In the genomic region with DNA sequence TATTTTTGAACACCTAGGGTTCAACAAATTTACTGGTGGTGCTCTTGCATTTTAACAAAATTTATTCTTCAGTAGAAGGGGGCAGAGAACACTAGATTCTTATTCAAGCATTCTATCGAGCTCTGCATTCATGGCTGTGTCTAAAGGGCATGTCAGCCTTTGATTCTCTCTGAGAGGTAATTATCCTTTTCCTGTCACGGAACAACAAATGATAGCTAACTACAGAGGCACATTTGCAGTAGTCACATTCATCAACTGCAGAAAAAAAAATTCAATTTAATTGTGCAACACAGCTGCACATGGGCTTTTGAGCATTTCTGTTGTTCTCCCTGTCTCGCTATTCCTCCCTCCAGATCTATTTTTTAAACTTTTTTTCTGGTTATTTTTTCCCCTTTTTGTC, we compare ENCODE assay signal across 35 cellular contexts. TPM values are rescaled to one million over a fixed set of nuclear protein-coding genes. Genes with fewer than 3 reads are reported as not detected.
DNase-seq lines count a peak whose midpoint lies in the region; ATAC-seq, FAIRE-seq and TF ChIP-seq lines count a peak whose summit lies in the region.
"Had no signal": no experiment of that assay in that cellular context is flagged by ENCODE, and none has a peak within 500 bp of the region (broad histone marks: within the 10 kb centered on the region; RNA-seq: fewer than 3 reads in every experiment).

No MANE protein-coding gene starts in this region.

- H3K9ac ChIP-seq in neural cell (ENCODE audit: low read length): peak overlapping the region; percentile 46

- TF ChIP-seq CTCF in neural cell (IDR thresholded peaks at IDR 0.05; ENCODE audit: poor library complexity, severe bottlenecking) (peak; percentile 3), D721Med (IDR thresholded peaks at IDR 0.05; ENCODE audit: insufficient read depth, missing control alignments) (no peak)

- H3K9me3 ChIP-seq in neural cell (ENCODE audit: low read length): no peaks in the 10 kb centered on the region
- H3K9me3 ChIP-seq: body of pancreas, esophagus muscularis mucosa, MG63, sigmoid colon, thyroid gland, uterus had no signal

- peak; percentile 92 for DNase-seq in NCI-H2227 (lab: John Stamatoyannopoulos, UW; ENCODE audit: unreplicated experiment)
- no peak for DNase-seq in NCI-H2227 treated with DMSO at 0.1 percent for 48 hours (lab: John Stamatoyannopoulos, UW)
- peak; percentile 95 for DNase-seq in NCI-H1436 treated with DMSO at 0.1 percent for 48 hours (lab: John Stamatoyannopoulos, UW)
- DNase-seq in NCI-H69 (lab: John Stamatoyannopoulos, UW): peak; percentile 82
- no peak for DNase-seq in G401 (ENCODE audit: low spot score)
- DNase-seq in D721Med (ENCODE audit: insufficient read length, low spot score): no peak
- DNase-seq: 8988T; activated CD4-positive, alpha-beta T cell treated with anti-CD3 and anti-CD28 coated beads for 36 hours; activated CD8-positive, alpha-beta T cell treated with anti-CD3 and anti-CD28 coated beads for 36 hours; activated naive CD4-positive, alpha-beta T cell treated with anti-CD3 and anti-CD28 coated beads, Interleukin-2, amount 10 ng/mL, durations not matched to agents 7 days and 5 days; body of pancreas; cerebellar nuclear complex; dermis blood vessel endothelial cell; foreskin keratinocyte; head of caudate nucleus; KBM-7; left ventricle myocardium superior; mesendoderm; MG63; NCI-H1417 treated with DMSO at 0.1 percent for 48 hours; nucleus accumbens; sigmoid colon; stimulated activated CD4-positive, alpha-beta T cell treated with anti-CD3 and anti-CD28 coated beads, Interleukin-4, amount 100 ng/mL, for 1 hour; T1000; thyroid gland; uterus had no signal

- peak overlapping the region; percentile 81 for H3K27ac ChIP-seq in neural cell (ENCODE audit: low read length)
- H3K27ac ChIP-seq: body of pancreas, esophagus muscularis mucosa, foreskin keratinocyte, sigmoid colon, thyroid gland, uterus, VCaP had no signal

- in situ Hi-C loops in G401 (cut with HindIII; ENCODE audit: low sequenced_read_pairs): no loop called here

- H3K79me2 ChIP-seq in neural cell (replicated peaks; ENCODE audit: insufficient read depth, low read length): peaks cover 17% of the 10 kb centered on the region

- FAIRE-seq in D721Med (lab: Jason Lieb, UNC): no peak
- FAIRE-seq: endometrium, GM18507, H54, keratinocyte had no signal

- H3K4me3 ChIP-seq in neural cell (ENCODE audit: low read length): peak overlapping the region; percentile 46
- H3K4me3 ChIP-seq: body of pancreas, esophagus muscularis mucosa, MG63, sigmoid colon, thyroid gland, uterus had no signal

- no peak for ATAC-seq in GM21515 (IDR thresholded peaks at IDR 0.05; ENCODE audit: unreplicated experiment)
- ATAC-seq: activated CD4-positive, alpha-beta T cell treated with anti-CD3 and anti-CD28 coated beads for 36 hours; activated CD8-positive, alpha-beta T cell treated with anti-CD3 and anti-CD28 coated beads for 36 hours; body of pancreas; foreskin keratinocyte; left ventricle myocardium superior had no signal

- peak; percentile 2 for TF ChIP-seq RAD21 in neural cell (conservative IDR thresholded peaks at IDR 0.05)

- H3K27me3 ChIP-seq in neural cell (ENCODE audit: insufficient read depth, low read depth, low read length): no peaks in the 10 kb centered on the region
- H3K27me3 ChIP-seq: body of pancreas, esophagus muscularis mucosa, foreskin keratinocyte, MG63, sigmoid colon, thyroid gland, uterus had no signal

- TF ChIP-seq EP300 in neural cell (conservative IDR thresholded peaks at IDR 0.05; ENCODE audit: poor library complexity, severe bottlenecking): peak; percentile 81

- peak overlapping the region; percentile 64 for H3K4me2 ChIP-seq in neural cell (ENCODE audit: low read length)

- peaks cover 11% of the 10 kb centered on the region for H3F3A ChIP-seq in neural cell (ENCODE audit: insufficient read depth, low read length, poor library complexity, severe bottlenecking)

- H3K36me3 ChIP-seq in neural cell (ENCODE audit: insufficient read depth, low read length): no peaks in the 10 kb centered on the region
- H3K36me3 ChIP-seq: esophagus muscularis mucosa, MG63, sigmoid colon, thyroid gland, uterus had no signal

- H4K20me1 ChIP-seq in neural cell (ENCODE audit: insufficient read depth): no peaks in the 10 kb centered on the region

- no peaks in the 10 kb centered on the region for H3K9me2 ChIP-seq in neural cell (ENCODE audit: insufficient read depth, low read length)

- no peak overlapping the region for H2AFZ ChIP-seq in neural cell (ENCODE audit: low read depth, low read length)

TF ChIP-seq in neural cell, 6 proteins besides CTCF, POLR2A, EP300 and RAD21:
- TF ChIP-seq EZH2 (IDR thresholded peaks at IDR 0.05; ENCODE audit: borderline replicate concordance, insufficient read depth, low read length, poor library complexity, severe bottlenecking) (no peak), TAF1 (IDR thresholded peaks at IDR 0.05; ENCODE audit: low read depth) (no peak), MXI1 (conservative IDR thresholded peaks at IDR 0.05; ENCODE audit: poor library complexity, severe bottlenecking) (no peak), POLR2AphosphoS5 (IDR thresholded peaks at IDR 0.05) (peak; percentile 57), SMC3 (conservative IDR thresholded peaks at IDR 0.05; ENCODE audit: poor library complexity) (no peak)
- TF ChIP-seq, protein P1, sequence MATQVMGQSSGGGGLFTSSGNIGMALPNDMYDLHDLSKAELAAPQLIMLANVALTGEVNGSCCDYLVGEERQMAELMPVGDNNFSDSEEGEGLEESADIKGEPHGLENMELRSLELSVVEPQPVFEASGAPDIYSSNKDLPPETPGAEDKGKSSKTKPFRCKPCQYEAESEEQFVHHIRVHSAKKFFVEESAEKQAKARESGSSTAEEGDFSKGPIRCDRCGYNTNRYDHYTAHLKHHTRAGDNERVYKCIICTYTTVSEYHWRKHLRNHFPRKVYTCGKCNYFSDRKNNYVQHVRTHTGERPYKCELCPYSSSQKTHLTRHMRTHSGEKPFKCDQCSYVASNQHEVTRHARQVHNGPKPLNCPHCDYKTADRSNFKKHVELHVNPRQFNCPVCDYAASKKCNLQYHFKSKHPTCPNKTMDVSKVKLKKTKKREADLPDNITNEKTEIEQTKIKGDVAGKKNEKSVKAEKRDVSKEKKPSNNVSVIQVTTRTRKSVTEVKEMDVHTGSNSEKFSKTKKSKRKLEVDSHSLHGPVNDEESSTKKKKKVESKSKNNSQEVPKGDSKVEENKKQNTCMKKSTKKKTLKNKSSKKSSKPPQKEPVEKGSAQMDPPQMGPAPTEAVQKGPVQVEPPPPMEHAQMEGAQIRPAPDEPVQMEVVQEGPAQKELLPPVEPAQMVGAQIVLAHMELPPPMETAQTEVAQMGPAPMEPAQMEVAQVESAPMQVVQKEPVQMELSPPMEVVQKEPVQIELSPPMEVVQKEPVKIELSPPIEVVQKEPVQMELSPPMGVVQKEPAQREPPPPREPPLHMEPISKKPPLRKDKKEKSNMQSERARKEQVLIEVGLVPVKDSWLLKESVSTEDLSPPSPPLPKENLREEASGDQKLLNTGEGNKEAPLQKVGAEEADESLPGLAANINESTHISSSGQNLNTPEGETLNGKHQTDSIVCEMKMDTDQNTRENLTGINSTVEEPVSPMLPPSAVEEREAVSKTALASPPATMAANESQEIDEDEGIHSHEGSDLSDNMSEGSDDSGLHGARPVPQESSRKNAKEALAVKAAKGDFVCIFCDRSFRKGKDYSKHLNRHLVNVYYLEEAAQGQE (IDR thresholded peaks at IDR 0.05; ENCODE audit: borderline replicate concordance): peak; percentile 71

RNA-seq across cellular contexts. Expression of gene DLX1, which starts 13.0 kb away (rescaled TPM):
- 67.3 and 83.1 TPM in 2 replicates for polyA plus RNA-seq in neural cell
- 53.3 and 55.8 TPM in 2 replicates for polyA minus RNA-seq in neural cell
- 21.8 and 26.2 TPM in 2 replicates for total RNA-seq in G401 (2014; rRNA removed; shearing (Covaris generic))
- total RNA-seq: activated CD4-positive, alpha-beta T cell treated with anti-CD3 and anti-CD28 coated beads for 36 hours; activated CD8-positive, alpha-beta T cell treated with anti-CD3 and anti-CD28 coated beads for 36 hours; body of pancreas; dermis blood vessel endothelial cell; left ventricle myocardium superior had no signal

RNA-seq across cellular contexts. Expression of gene DLX2, which starts 30.4 kb away (rescaled TPM):
- polyA plus RNA-seq in neural cell: 7.7 and 9.3 TPM in 2 replicates
- polyA minus RNA-seq in neural cell: 18.7 and 19.3 TPM in 2 replicates
- 5.0 and 5.3 TPM in 2 replicates for total RNA-seq in G401 (2014; rRNA removed; shearing (Covaris generic))
- total RNA-seq: activated CD4-positive, alpha-beta T cell treated with anti-CD3 and anti-CD28 coated beads for 36 hours; activated CD8-positive, alpha-beta T cell treated with anti-CD3 and anti-CD28 coated beads for 36 hours; body of pancreas; dermis blood vessel endothelial cell; esophagus muscularis mucosa; left ventricle myocardium superior; pulmonary artery endothelial cell; uterus had no signal

Comparison
In these comparisons a context has a peak if more than half of its experiments do, and no peak if none do; other contexts are left out.
1. DNase-seq: peak in NCI-H2227 (single experiment), NCI-H1436 treated with DMSO at 0.1 percent for 48 hours (single experiment) and NCI-H69 (single experiment); none in NCI-H2227 treated with DMSO at 0.1 percent for 48 hours (single experiment), G401 (single experiment) and D721Med (single experiment).